31 cellular contexts compared by ENCODE assay signal in the genomic region with DNA sequence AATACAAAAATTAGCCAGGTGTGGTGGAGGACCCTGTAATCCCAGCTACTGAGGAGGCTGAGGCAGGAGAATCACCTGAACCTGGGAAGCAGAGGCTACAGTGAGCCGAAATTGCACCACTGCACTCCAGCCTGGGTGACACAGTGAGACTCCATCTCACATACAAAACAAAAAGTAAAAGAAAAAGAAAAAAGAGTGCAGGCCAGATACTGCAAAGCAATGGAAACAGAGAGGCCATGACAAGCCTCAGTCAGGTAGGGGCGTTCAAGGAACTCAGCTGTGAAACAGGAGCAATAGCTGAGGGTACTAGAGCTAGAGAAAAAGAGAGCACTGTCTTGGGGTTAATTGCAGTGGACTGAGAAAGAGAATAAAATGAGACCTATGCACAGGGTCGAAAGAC. TPM values are rescaled to one million over a fixed set of nuclear protein-coding genes. Genes with fewer than 3 reads are reported as not detected.
"Had no signal": no experiment of that assay in that cellular context is flagged by ENCODE, and none has a peak within 500 bp of the region (broad histone marks: within the 10 kb centered on the region; RNA-seq: fewer than 3 reads in every experiment).

No MANE protein-coding gene starts in this region.

- ATAC-seq: activated T-cell treated with anti-CD3 and anti-CD28 coated beads, Interleukin-2, amount 50 U/mL, for 72 hours; Panc1 had no signal

- H3K9me3 Mint-ChIP-seq: activated B cell treated with CpG ODN at 0.5 μM for 24 hours; activated CD4-positive, alpha-beta memory T cell treated with anti-CD3 and anti-CD28 coated beads for 36 hours; activated naive CD4-positive, alpha-beta T cell treated with anti-CD3 and anti-CD28 coated beads for 36 hours; activated T-cell treated with anti-CD3 and anti-CD28 coated beads, Interleukin-2, amount 50 U/mL, for 72 hours; activated T-helper 2 cell treated with anti-CD3 and anti-CD28 coated beads, Interferon-gamma antibody, Interleukin-2, Interleukin-4, amounts not matched to agents 10 μg/mL and 5 μg/mL and 100 μg/mL, durations not matched to agents 14 hours and 24 hours and 36 hours; brain had no signal

- H3K4me3 Mint-ChIP-seq: activated B cell treated with CpG ODN at 0.5 μM for 24 hours; activated CD4-positive, alpha-beta memory T cell treated with anti-CD3 and anti-CD28 coated beads for 36 hours; activated naive CD4-positive, alpha-beta T cell treated with anti-CD3 and anti-CD28 coated beads for 36 hours; activated T-cell treated with anti-CD3 and anti-CD28 coated beads, Interleukin-2, amount 50 U/mL, for 72 hours; brain had no signal

- H3K4me1 Mint-ChIP-seq: activated B cell treated with CpG ODN at 0.5 μM for 24 hours, brain had no signal

- H3K27me3 Mint-ChIP-seq: activated B cell treated with CpG ODN at 0.5 μM for 24 hours; activated CD4-positive, alpha-beta memory T cell treated with anti-CD3 and anti-CD28 coated beads for 36 hours had no signal

- DNase-seq: activated B cell treated with CpG ODN at 0.5 μM for 24 hours; activated CD4-positive, alpha-beta memory T cell treated with anti-CD3 and anti-CD28 coated beads for 36 hours; activated CD4-positive, alpha-beta T cell treated with anti-CD3 and anti-CD28 coated beads for 48 hours; activated CD4-positive, CD25-positive, alpha-beta regulatory T cell treated with anti-CD3 and anti-CD28 coated beads, Interleukin-2, amount 50 U/mL, for 72 hours; activated gamma-delta T cell; activated naive CD4-positive, alpha-beta T cell treated with anti-CD3 and anti-CD28 coated beads for 36 hours; activated T-cell treated with anti-CD3 and anti-CD28 coated beads, Interleukin-2, amount 50 U/mL, for 1 hour; activated T-cell treated with anti-CD3 and anti-CD28 coated beads, Interleukin-2, amount 50 U/mL, for 72 hours; anterior cingulate cortex; caudate nucleus; NCI-H1092 treated with DMSO at 0.1 percent for 48 hours; NCI-H1417; NCI-H146; NCI-H187; NCI-H2029 treated with DMSO at 0.1 percent for 48 hours; NCI-H2107; NCI-H2171; NCI-H510A; NCI-H526; NCI-H748 treated with DMSO at 0.1 percent for 48 hours; SHP77; SJCRH30; T-helper 2 cell; T-helper 9 cell had no signal

- H3K9me3 ChIP-seq: SJCRH30 had no signal

- H3K36me3 Mint-ChIP-seq: activated CD4-positive, alpha-beta memory T cell treated with anti-CD3 and anti-CD28 coated beads for 36 hours; brain had no signal

- H3K27ac Mint-ChIP-seq: activated B cell treated with CpG ODN at 0.5 μM for 24 hours; activated CD4-positive, alpha-beta memory T cell treated with anti-CD3 and anti-CD28 coated beads for 36 hours; activated naive CD4-positive, alpha-beta T cell treated with anti-CD3 and anti-CD28 coated beads for 36 hours; activated T-cell treated with anti-CD3 and anti-CD28 coated beads, Interleukin-2, amount 50 U/mL, for 72 hours; activated T-helper 2 cell treated with anti-CD3 and anti-CD28 coated beads, Interferon-gamma antibody, Interleukin-2, Interleukin-4, amounts not matched to agents 10 μg/mL and 5 μg/mL and 100 μg/mL, durations not matched to agents 14 hours and 24 hours and 36 hours; brain had no signal

RNA-seq across cellular contexts. Expression of a gene that starts 56.2 kb away (rescaled TPM):
- total RNA-seq: activated B cell treated with CpG ODN at 0.5 μM for 24 hours, bronchial epithelial cell, M059J, RPMI7951, SJCRH30 had no signal

RNA-seq across cellular contexts. Expression of a gene that starts 56.7 kb away (rescaled TPM):
- total RNA-seq: bronchial epithelial cell, cerebellum, SJCRH30 had no signal
